ENCODE assay signal across 7 cellular contexts in genomic region chr1:54287176-54287650, GRCh38.
DNase-seq lines count a peak whose midpoint lies in the region; ATAC-seq and TF ChIP-seq lines count a peak whose summit lies in the region.

No MANE protein-coding gene starts in this region.

- TF ChIP-seq POLR2A in thyroid gland (IDR thresholded peaks at IDR 0.05): no peak

- peak; percentile 44 for ATAC-seq in GM21423 (IDR thresholded peaks at IDR 0.05; ENCODE audit: unreplicated experiment)
- ATAC-seq in activated T-cell treated with anti-CD3 and anti-CD28 coated beads, Interleukin-2, amount 50 U/mL, for 72 hours (replicated peaks in 1 of 2): peak; percentile 92 to 93

- peaks cover 80% of the 10 kb centered on the region for H3K4me1 Mint-ChIP-seq in activated T-cell treated with anti-CD3 and anti-CD28 coated beads, Interleukin-2, amount 50 U/mL, for 72 hours (ENCODE audit: low read depth)

- no peaks in the 10 kb centered on the region for H3K9me3 ChIP-seq in thyroid gland

- no peaks in the 10 kb centered on the region for H3K27me3 Mint-ChIP-seq in activated T-cell treated with anti-CD3 and anti-CD28 coated beads, Interleukin-2, amount 50 U/mL, for 72 hours (ENCODE audit: low read depth)

- DNase-seq in NCI-H446 (lab: John Stamatoyannopoulos, UW) (peak; percentile 60 to 85), fibroblast of the conjunctiva (ENCODE audit: low read depth) (peak; percentile 52), pons (ENCODE audit: low spot score) (peak; percentile 81), thyroid gland (peak; percentile 65 to 74), NCI-H128 (lab: John Stamatoyannopoulos, UW; ENCODE audit: unreplicated experiment) (no peak)
- peak; percentile 83 to 85 for DNase-seq in activated T-cell treated with anti-CD3 and anti-CD28 coated beads, Interleukin-2, amount 50 U/mL, for 72 hours

- peak overlapping the region; percentile 10 to 59 (median 13) for H3K27ac ChIP-seq in thyroid gland

- H3K27ac Mint-ChIP-seq in activated T-cell treated with anti-CD3 and anti-CD28 coated beads, Interleukin-2, amount 50 U/mL, for 72 hours: peak overlapping the region; percentile 55

- H3K4me3 Mint-ChIP-seq in activated T-cell treated with anti-CD3 and anti-CD28 coated beads, Interleukin-2, amount 50 U/mL, for 72 hours: peak overlapping the region; percentile 75 to 77

- H3K9me3 Mint-ChIP-seq in activated T-cell treated with anti-CD3 and anti-CD28 coated beads, Interleukin-2, amount 50 U/mL, for 72 hours: no peaks in the 10 kb centered on the region

- H3K4me3 ChIP-seq in thyroid gland (replicated peaks in 1 of 3): no peak overlapping the region

- intact Hi-C loops in thyroid gland (cut with DNase I): no loop called here

- no peak for TF ChIP-seq CTCF in thyroid gland (IDR thresholded peaks at IDR 0.05)

- no peaks in the 10 kb centered on the region for H3K36me3 Mint-ChIP-seq in activated T-cell treated with anti-CD3 and anti-CD28 coated beads, Interleukin-2, amount 50 U/mL, for 72 hours (ENCODE audit: insufficient read depth in 2 of 2)

- H3K27me3 ChIP-seq in thyroid gland: no peaks in the 10 kb centered on the region

- no peaks in the 10 kb centered on the region for H3K36me3 ChIP-seq in thyroid gland

- H3K4me1 ChIP-seq in thyroid gland: peaks cover 32 to 45% of the 10 kb centered on the region in 2 donors

- WGBS in thyroid gland, 2 donors: 11 to 18% methylated on average over 8 of the region's 8 CpGs
